In genomic region chr2:10424051-10424450, GRCh38 we compare ENCODE assay signal across 18 cellular contexts. TPM values are rescaled to one million over a fixed set of nuclear protein-coding genes. Genes with fewer than 3 reads are reported as not detected.
DNase-seq lines count a peak whose midpoint lies in the region; ATAC-seq, FAIRE-seq and TF ChIP-seq lines count a peak whose summit lies in the region.
"Had no signal": no experiment of that assay in that cellular context is flagged by ENCODE, and none has a peak within 500 bp of the region (broad histone marks: within the 10 kb centered on the region; RNA-seq: fewer than 3 reads in every experiment).

No MANE protein-coding gene starts in this region.

- no peak for FAIRE-seq in kidney (lab: Jason Lieb, UNC)
- FAIRE-seq: A204.1, bronchial epithelial cell, GM19239 had no signal

- TF ChIP-seq POLR2A in vagina (IDR thresholded peaks at IDR 0.05) (no peak), esophagus squamous epithelium (IDR thresholded peaks at IDR 0.05) (no peak)

- WGBS in esophagus squamous epithelium, 2 donors, result 87 to 93% methylated on average over 7 to 11 of the region's 11 CpGs

- DNase-seq in Right ventricle myocardium inferior (ENCODE audit: missing footprints) (peak; percentile 28), left ventricle myocardium inferior (no peak), astrocyte of the hippocampus (ENCODE audit: low read depth, low spot score) (peak; percentile 94), kidney (peak; percentile 35), vagina (ENCODE audit: extremely low spot score in 2 of 2) (no peak), esophagus squamous epithelium (lab: John Stamatoyannopoulos, UW) (no peak), NCI-H446 treated with DMSO at 0.1 percent for 48 hours (lab: John Stamatoyannopoulos, UW) (no peak), left colon (no peak)
- DNase-seq: activated CD8-positive, alpha-beta memory T cell treated with anti-CD3 and anti-CD28 coated beads, Interleukin-2, amount 50 U/mL, for 4 hours; activated naive CD4-positive, alpha-beta T cell treated with anti-CD3 and anti-CD28 coated beads, Interleukin-2, amount 10 ng/mL, durations not matched to agents 7 days and 5 days; immature natural killer cell; NCI-H1930; Peyer's patch had no signal

- H3K9me3 ChIP-seq in left ventricle myocardium inferior (replicated peaks), result no peaks in the 10 kb centered on the region
- no peaks in the 10 kb centered on the region for H3K9me3 ChIP-seq in kidney (ENCODE audit: control insufficient read depth in 1 of 2, low read length in 2 of 2)
- no peaks in the 10 kb centered on the region for H3K9me3 ChIP-seq in vagina
- no peaks in the 10 kb centered on the region for H3K9me3 ChIP-seq in esophagus squamous epithelium
- H3K9me3 ChIP-seq: gastroesophageal sphincter, mucosa of descending colon, Peyer's patch had no signal

- H3K9ac ChIP-seq in kidney (ENCODE audit: low read length in 2 of 2), result no peak overlapping the region

- H3K4me3 ChIP-seq in left ventricle myocardium inferior, result no peak overlapping the region
- H3K4me3 ChIP-seq in kidney (ENCODE audit: low read length in 2 of 2), result no peak overlapping the region
- no peak overlapping the region for H3K4me3 ChIP-seq in vagina
- H3K4me3 ChIP-seq in esophagus squamous epithelium, result no peak overlapping the region
- H3K4me3 ChIP-seq: gastroesophageal sphincter, mucosa of descending colon, Peyer's patch had no signal

- H3K4me1 ChIP-seq in left ventricle myocardium inferior, result no peaks in the 10 kb centered on the region
- peaks cover 0 to 2% of the 10 kb centered on the region in 2 donors for H3K4me1 ChIP-seq in kidney (ENCODE audit: control insufficient read depth in 1 of 2, insufficient read depth in 1 of 2, low read depth in 1 of 2, low read length in 2 of 2)
- peaks cover 11% of the 10 kb centered on the region for H3K4me1 ChIP-seq in vagina
- H3K4me1 ChIP-seq in esophagus squamous epithelium, result no peaks in the 10 kb centered on the region

- TF ChIP-seq CTCF in left ventricle myocardium inferior (IDR thresholded peaks at IDR 0.05; ENCODE audit: borderline replicate concordance) (no peak), kidney (IDR thresholded peaks at IDR 0.05; ENCODE audit: borderline replicate concordance, extremely low read depth, insufficient read depth) (no peak), vagina (IDR thresholded peaks at IDR 0.05) (no peak), esophagus squamous epithelium (IDR thresholded peaks at IDR 0.05) (no peak)

- H3K27me3 ChIP-seq in left ventricle myocardium inferior (ENCODE audit: low read depth), result no peaks in the 10 kb centered on the region
- no peaks in the 10 kb centered on the region for H3K27me3 ChIP-seq in vagina
- no peaks in the 10 kb centered on the region for H3K27me3 ChIP-seq in esophagus squamous epithelium
- H3K27me3 ChIP-seq: gastroesophageal sphincter, Peyer's patch had no signal

- ATAC-seq in Right ventricle myocardium inferior (no peak), left colon (no peak)
- ATAC-seq: gastroesophageal sphincter, mucosa of descending colon had no signal

- intact Hi-C loops in Right ventricle myocardium inferior (cut with DNase I) (no loop called here), left ventricle myocardium inferior (cut with micrococcal nuclease) (no loop called here), kidney (cut with DNase I) (no loop called here), vagina (cut with DNase I) (no loop called here), esophagus squamous epithelium (cut with DNase I) (no loop called here), left colon (cut with DNase I, micrococcal nuclease) (no loop called here)

- H3K27ac ChIP-seq in left ventricle myocardium inferior (replicated peaks) (no peak overlapping the region), kidney (ENCODE audit: low read depth in 2 of 2, low read length in 2 of 2) (no peak overlapping the region), vagina (peak overlapping the region; percentile 41), esophagus squamous epithelium (no peak overlapping the region)
- H3K27ac ChIP-seq: gastroesophageal sphincter, Peyer's patch had no signal

- H3K36me3 ChIP-seq in left ventricle myocardium inferior, result peaks cover 72% of the 10 kb centered on the region
- H3K36me3 ChIP-seq in kidney (ENCODE audit: control insufficient read depth in 1 of 2, insufficient read depth in 2 of 2, low read length in 2 of 2), result peaks cover 25 to 29% of the 10 kb centered on the region in 2 donors
- peaks cover 0 to 8% of the 10 kb centered on the region in 2 donors for H3K36me3 ChIP-seq in vagina
- peaks cover 0 to 64% (median 0%) of the 10 kb centered on the region in 3 donors for H3K36me3 ChIP-seq in esophagus squamous epithelium

RNA-seq across cellular contexts. Expression of gene ODC1, which starts 24.1 kb away (rescaled TPM):
- 37.2 TPM for total RNA-seq in Right ventricle myocardium inferior
- 41.7 TPM for total RNA-seq in left ventricle myocardium inferior
- total RNA-seq in kidney, result 97.5 TPM
- 94.4 TPM for polyA plus RNA-seq in kidney (ENCODE audit: insufficient read depth, low read depth, low replicate concordance)
- 34.9 TPM for total RNA-seq in vagina
- total RNA-seq in esophagus squamous epithelium, result 10 to 100 TPM; 14.9 to 66.8 (median 26.3) TPM
- 10 to 100 TPM; 41.5 to 44.6 TPM for total RNA-seq in left colon

Comparison
In these comparisons a context has a peak if more than half of its experiments do, and no peak if none do; other contexts are left out.
1. DNase-seq: peak in Right ventricle myocardium inferior (single experiment), astrocyte of the hippocampus (single experiment) and kidney (single experiment); none in left ventricle myocardium inferior (single experiment), vagina (0 of 2), esophagus squamous epithelium (single experiment), NCI-H446 treated with DMSO at 0.1 percent for 48 hours (single experiment) and left colon (0 of 2).